19 cellular contexts compared by ENCODE assay signal in genomic region chr1:8568837-8569236, GRCh38.
"Had no signal": no experiment of that assay in that cellular context is flagged by ENCODE, and none has a peak within 500 bp of the region (broad histone marks: within the 10 kb centered on the region; RNA-seq: fewer than 3 reads in every experiment).

No MANE protein-coding gene starts in this region.

- DNase-seq: dorsolateral prefrontal cortex; effector CD4-positive, alpha-beta T cell; head of caudate nucleus; mesenchymal stem cell; naive thymus-derived CD8-positive, alpha-beta T cell; psoas muscle; right cardiac atrium; spleen; stimulated activated CD4-positive, alpha-beta T cell treated with anti-CD3 and anti-CD28 coated beads, Interleukin-4, amount 100 ng/mL, for 4 hours; stimulated activated naive CD8-positive, alpha-beta T cell treated with anti-CD3 and anti-CD28 coated beads, Interleukin-15, Interleukin-2, amounts not matched to agents 100 U/mL and 50 U/mL, for 24 hours; substantia nigra; testis; tibial artery had no signal

- H3K9me3 ChIP-seq: psoas muscle, spleen, testis, tibial artery had no signal

- H3K36me3 ChIP-seq: spleen, tibial artery had no signal

- H3K27me3 ChIP-seq: dorsolateral prefrontal cortex, spleen, testis, tibial artery had no signal

- FAIRE-seq: colon, frontal cortex, keratinocyte had no signal

- H3K4me3 ChIP-seq: dorsolateral prefrontal cortex, psoas muscle, skin epidermis, spleen, testis, tibial artery had no signal

- ATAC-seq: left lobe of liver; naive thymus-derived CD8-positive, alpha-beta T cell; psoas muscle; right cardiac atrium; stimulated activated memory B cell treated with anti-CD40 and anti-IgM and Interleukin-4, amounts not matched to agents 10 μg/mL and 1 μg/mL and 100 μg/mL, for 72 hours; stimulated activated naive CD8-positive, alpha-beta T cell treated with anti-CD3 and anti-CD28 coated beads, Interleukin-15, Interleukin-2, amounts not matched to agents 100 U/mL and 50 U/mL, for 24 hours had no signal

- H3K27ac ChIP-seq: dorsolateral prefrontal cortex, psoas muscle, skin epidermis, spleen, testis, tibial artery had no signal
